ENCODE assay signal across 18 cellular contexts in genomic region chr3:122714269-122714668, GRCh38.
"Had no signal": no experiment of that assay in that cellular context is flagged by ENCODE, and none has a peak within 500 bp of the region (broad histone marks: within the 10 kb centered on the region; RNA-seq: fewer than 3 reads in every experiment).

No MANE protein-coding gene starts in this region.

- H3K27ac ChIP-seq: esophagus muscularis mucosa, right atrium auricular region, tibial nerve had no signal

- H3K27me3 ChIP-seq: esophagus muscularis mucosa, right atrium auricular region, tibial nerve had no signal

- ATAC-seq: activated T-cell treated with anti-CD3 and anti-CD28 coated beads, Interleukin-2, amount 50 U/mL, for 4 hours; natural killer cell treated with Interleukin-12 subunit alpha and Interleukin-12 subunit beta and Interleukin-15 and Interleukin-18, amount 100 ng/mL, for 72 hours; stimulated activated naive CD8-positive, alpha-beta T cell treated with anti-CD3 and anti-CD28 coated beads, Interleukin-15, amount 100 ng/mL, for 72 hours; T-cell; WTC11 had no signal

- H3K4me3 ChIP-seq: esophagus muscularis mucosa, right atrium auricular region, tibial nerve had no signal

- H3K9me3 ChIP-seq: esophagus muscularis mucosa, right atrium auricular region, tibial nerve had no signal

- H3K9me3 Mint-ChIP-seq: activated naive CD4-positive, alpha-beta T cell treated with anti-CD3 and anti-CD28 coated beads for 36 hours; activated T-cell treated with anti-CD3 and anti-CD28 coated beads, Interleukin-2, amount 50 U/mL, for 4 hours; memory B cell; natural killer cell treated with Interleukin-12 subunit alpha and Interleukin-12 subunit beta and Interleukin-15 and Interleukin-18, amount 100 ng/mL, for 72 hours; stimulated activated naive CD8-positive, alpha-beta T cell treated with anti-CD3 and anti-CD28 coated beads, Interleukin-15, amount 100 ng/mL, for 72 hours; T-cell; T-helper 2 cell treated with Interferon-gamma antibody and Interleukin-4, amounts not matched to agents 5 μg/mL and 100 μg/mL, for 36 hours; WTC11 had no signal

- H3K4me3 Mint-ChIP-seq: activated naive CD4-positive, alpha-beta T cell treated with anti-CD3 and anti-CD28 coated beads for 36 hours; activated T-cell treated with anti-CD3 and anti-CD28 coated beads, Interleukin-2, amount 50 U/mL, for 4 hours; memory B cell; natural killer cell treated with Interleukin-12 subunit alpha and Interleukin-12 subunit beta and Interleukin-15 and Interleukin-18, amount 100 ng/mL, for 72 hours; stimulated activated naive CD8-positive, alpha-beta T cell treated with anti-CD3 and anti-CD28 coated beads, Interleukin-15, amount 100 ng/mL, for 72 hours; T-cell; T-helper 2 cell treated with Interferon-gamma antibody and Interleukin-4, amounts not matched to agents 5 μg/mL and 100 μg/mL, for 36 hours; WTC11 had no signal

- H3K27ac Mint-ChIP-seq: activated naive CD4-positive, alpha-beta T cell treated with anti-CD3 and anti-CD28 coated beads for 36 hours; memory B cell; natural killer cell treated with Interleukin-12 subunit alpha and Interleukin-12 subunit beta and Interleukin-15 and Interleukin-18, amount 100 ng/mL, for 72 hours; progenitor cell of endocrine pancreas; T-cell; T-helper 2 cell treated with Interferon-gamma antibody and Interleukin-4, amounts not matched to agents 5 μg/mL and 100 μg/mL, for 36 hours; WTC11 had no signal

- H3K27me3 Mint-ChIP-seq: memory B cell; natural killer cell treated with Interleukin-12 subunit alpha and Interleukin-12 subunit beta and Interleukin-15 and Interleukin-18, amount 100 ng/mL, for 72 hours; progenitor cell of endocrine pancreas; stimulated activated naive CD8-positive, alpha-beta T cell treated with anti-CD3 and anti-CD28 coated beads, Interleukin-15, amount 100 ng/mL, for 72 hours; T-cell had no signal

- H3K4me1 Mint-ChIP-seq: WTC11 had no signal

- DNase-seq: activated CD8-positive, alpha-beta memory T cell treated with anti-CD3 and anti-CD28 coated beads, Interleukin-2, amount 50 U/mL, for 48 hours; activated naive CD4-positive, alpha-beta T cell treated with anti-CD3 and anti-CD28 coated beads for 36 hours; activated T-cell treated with anti-CD3 and anti-CD28 coated beads, Interleukin-2, amount 50 U/mL, for 4 hours; cortex of kidney; effector memory CD4-positive, alpha-beta T cell; hypothalamus; stimulated activated CD4-positive, alpha-beta T cell treated with anti-CD3 and anti-CD28 coated beads, Interleukin-12 subunit alpha, Interleukin-12 subunit beta, amount 100 ng/mL, for 4 hours; stimulated activated CD4-positive, alpha-beta T cell treated with anti-CD3 and anti-CD28 coated beads, Interleukin-4, amount 100 ng/mL, for 4 hours; stimulated activated naive CD8-positive, alpha-beta T cell treated with anti-CD3 and anti-CD28 coated beads, Interleukin-15, amount 100 ng/mL, for 72 hours; T-cell had no signal
